Comparison of ENCODE assay signal across 25 cellular contexts in the genomic region with DNA sequence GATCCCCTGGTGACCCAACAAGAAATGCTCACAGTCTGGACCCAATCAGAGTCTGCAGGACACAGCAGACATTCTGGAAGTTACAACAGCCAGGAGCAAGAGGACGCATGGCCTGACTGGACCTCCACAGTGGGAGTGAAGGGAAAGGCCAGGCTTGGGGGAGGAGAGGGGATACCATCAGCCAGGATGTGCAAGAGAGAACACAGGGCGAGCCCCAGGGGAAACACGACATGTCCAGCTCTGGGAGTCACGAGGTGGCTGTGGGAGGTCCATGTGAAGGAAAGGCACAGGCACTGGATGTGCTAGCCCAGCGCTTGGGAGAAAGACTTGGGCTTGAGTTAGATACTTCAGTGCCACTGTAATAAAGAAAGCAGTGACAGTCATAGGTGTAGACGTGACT.
DNase-seq lines count a peak whose midpoint lies in the region; ATAC-seq, FAIRE-seq and TF ChIP-seq lines count a peak whose summit lies in the region.
"Had no signal": no experiment of that assay in that cellular context is flagged by ENCODE, and none has a peak within 500 bp of the region (broad histone marks: within the 10 kb centered on the region; RNA-seq: fewer than 3 reads in every experiment).

No MANE protein-coding gene starts in this region.

- peak overlapping the region; percentile 66 for H3K18ac ChIP-seq in neuronal stem cell (ENCODE audit: low read length)

- no peaks in the 10 kb centered on the region for H3K9me3 Mint-ChIP-seq in activated naive CD8-positive, alpha-beta T cell treated with anti-CD3 and anti-CD28 coated beads for 36 hours
- H3K9me3 Mint-ChIP-seq in activated naive CD8-positive, alpha-beta T cell treated with anti-CD3 and anti-CD28 coated beads, Interleukin-2, amount 50 U/mL, for 24 hours = no peaks in the 10 kb centered on the region
- H3K9me3 Mint-ChIP-seq: CD8-positive, alpha-beta T cell; GM23338 had no signal

- no peak overlapping the region for H4K8ac ChIP-seq in neuronal stem cell (ENCODE audit: low read depth, low read length)

- H3K36me3 Mint-ChIP-seq in activated naive CD8-positive, alpha-beta T cell treated with anti-CD3 and anti-CD28 coated beads for 36 hours = no peaks in the 10 kb centered on the region
- no peaks in the 10 kb centered on the region for H3K36me3 Mint-ChIP-seq in activated naive CD8-positive, alpha-beta T cell treated with anti-CD3 and anti-CD28 coated beads, Interleukin-2, amount 50 U/mL, for 24 hours (ENCODE audit: low read depth)
- H3K36me3 Mint-ChIP-seq: CD8-positive, alpha-beta T cell had no signal

- peak overlapping the region; percentile 9 for H3K27ac Mint-ChIP-seq in activated naive CD8-positive, alpha-beta T cell treated with anti-CD3 and anti-CD28 coated beads for 36 hours
- H3K27ac Mint-ChIP-seq in activated naive CD8-positive, alpha-beta T cell treated with anti-CD3 and anti-CD28 coated beads, Interleukin-2, amount 50 U/mL, for 24 hours = no peak overlapping the region
- H3K27ac Mint-ChIP-seq: CD8-positive, alpha-beta T cell; GM23338 had no signal

- no peak overlapping the region for H2AFZ ChIP-seq in neuronal stem cell (ENCODE audit: low read length)
- H2AFZ ChIP-seq: GM23338 had no signal

- no peak overlapping the region for H3K4me2 ChIP-seq in A549
- H3K4me2 ChIP-seq in neuronal stem cell (ENCODE audit: insufficient read depth, low read length, poor library complexity, severe bottlenecking) = no peak overlapping the region
- H3K4me2 ChIP-seq: GM23338, KMS-11 had no signal

- peak overlapping the region; percentile 75 for H2AK5ac ChIP-seq in neuronal stem cell (ENCODE audit: low read depth, low read length)

- WGBS in A549 (ENCODE audit: missing lambda C conversion rate) = 84% methylated on average over 6 of the region's 6 CpGs
- whole genome bisulfite sequencing in neuronal stem cell (ENCODE audit: extremely low coverage in 2 of 2, insufficient read length in 2 of 2, insufficient replicate concordance in 1 of 2), 2 donors = no CpG with 5 or more reads among the region's 6 CpGs

- no peaks in the 10 kb centered on the region for H3K4me1 Mint-ChIP-seq in activated naive CD8-positive, alpha-beta T cell treated with anti-CD3 and anti-CD28 coated beads for 36 hours
- H3K4me1 Mint-ChIP-seq in activated naive CD8-positive, alpha-beta T cell treated with anti-CD3 and anti-CD28 coated beads, Interleukin-2, amount 50 U/mL, for 24 hours = no peaks in the 10 kb centered on the region

- H3K27me3 ChIP-seq in bronchial epithelial cell (ENCODE audit: control insufficient read depth, insufficient read depth, low read length) (no peaks in the 10 kb centered on the region), neuronal stem cell (ENCODE audit: control insufficient read depth in 3 of 3, insufficient read depth in 3 of 3, low read depth in 1 of 3, low read length in 3 of 3) (no peaks in the 10 kb centered on the region)
- H3K27me3 ChIP-seq: SJSA1 had no signal

- TF ChIP-seq POLR2A in A549 (IDR thresholded peaks at IDR 0.05; ENCODE audit: low read length) = no peak

- peak overlapping the region; percentile 38 for H3K14ac ChIP-seq in neuronal stem cell (ENCODE audit: low read length)

- no peak for DNase-seq in activated naive CD8-positive, alpha-beta T cell treated with anti-CD3 and anti-CD28 coated beads for 36 hours
- no peak for DNase-seq in activated naive CD8-positive, alpha-beta T cell treated with anti-CD3 and anti-CD28 coated beads, Interleukin-2, amount 50 U/mL, for 24 hours
- DNase-seq in A549 (ENCODE audit: low read depth in 1 of 2, low spot score in 1 of 2) (no peak), bronchial epithelial cell (ENCODE audit: low read depth) (no peak), neuronal stem cell (ENCODE audit: low spot score) (no peak), HEK293T (ENCODE audit: extremely low spot score) (no peak), SHP77 treated with DMSO at 0.1 percent for 48 hours (lab: John Stamatoyannopoulos, UW) (no peak), NOMO-1 treated with dmso at 0.1 percent for 144 hours (lab: John Stamatoyannopoulos, UW; ENCODE audit: unreplicated experiment) (no peak)
- DNase-seq: 8988T; AML-193; C1 segment of cervical spinal cord; CD8-positive, alpha-beta T cell; HCEC 1CT; IMR-90; NCI-H1105 treated with DMSO at 0.1 percent for 48 hours; NCI-H2029 treated with DMSO at 0.1 percent for 48 hours; NCI-H226; NCI-H774; NK-92 treated with Interleukin-12 subunit alpha and Interleukin-12 subunit beta, amount 100 ng/mL, for 24 hours had no signal

- TF ChIP-seq CTCF in A549 (IDR thresholded peaks at IDR 0.05) (no peak), bronchial epithelial cell (IDR thresholded peaks at IDR 0.05; ENCODE audit: insufficient read depth, low read length, severe bottlenecking) (no peak)

- H3K4ac ChIP-seq in neuronal stem cell (ENCODE audit: low read length) = no peak overlapping the region

- POLR2A ChIA-PET in A549 (lab: Yijun Ruan, JAX) (no interaction called here), HEK293T (lab: Yijun Ruan, JAX) (no interaction called here)

- peak overlapping the region; percentile 1 for H2BK5ac ChIP-seq in neuronal stem cell (ENCODE audit: low read length)

- H4K91ac ChIP-seq in neuronal stem cell (ENCODE audit: low read depth, low read length, poor library complexity) = no peak overlapping the region

- CTCF ChIA-PET in A549 (lab: Yijun Ruan, JAX) = no interaction called here
- CTCF ChIA-PET in HEK293T (lab: Yijun Ruan, JAX) = no interaction called here

- H3K36me3 ChIP-seq in bronchial epithelial cell (ENCODE audit: control insufficient read depth, insufficient read depth, low read length) (no peaks in the 10 kb centered on the region), neuronal stem cell (replicated peaks in 1 of 2; ENCODE audit: control insufficient read depth in 2 of 2, insufficient read depth in 2 of 2, low read length in 2 of 2) (no peaks in the 10 kb centered on the region)
- H3K36me3 ChIP-seq: SJSA1 had no signal

- peak overlapping the region; percentile 30 to 70; a peak in 3 of 6 replicates for H3K27ac ChIP-seq in A549
- no peak overlapping the region for H3K27ac ChIP-seq in neuronal stem cell (replicated peaks; ENCODE audit: low read length)
- H3K27ac ChIP-seq: KMS-11, SJSA1 had no signal

- no peaks in the 10 kb centered on the region for H3K9me3 ChIP-seq in A549
- no peaks in the 10 kb centered on the region for H3K9me3 ChIP-seq in neuronal stem cell (replicated peaks in 1 of 2; ENCODE audit: control insufficient read depth in 2 of 2, insufficient read depth in 1 of 2, low read depth in 1 of 2, low read length in 2 of 2)
- H3K9me3 ChIP-seq: SJSA1 had no signal

- H2BK12ac ChIP-seq in neuronal stem cell (ENCODE audit: low read length) = no peak overlapping the region

- no peak overlapping the region for H3K4me3 ChIP-seq in A549
- no peak overlapping the region for H3K4me3 ChIP-seq in bronchial epithelial cell (ENCODE audit: low read depth, low read length)
- peak overlapping the region in 1 of 2 donors; percentile 46 for H3K4me3 ChIP-seq in neuronal stem cell (ENCODE audit: low read length in 2 of 2)
- H3K4me3 ChIP-seq: GM23338, SJSA1 had no signal

- H2BK120ac ChIP-seq in neuronal stem cell (ENCODE audit: low read depth, low read length) = no peak overlapping the region

- peak overlapping the region; percentile 65 for H3K23ac ChIP-seq in neuronal stem cell (ENCODE audit: low read depth, low read length, poor library complexity)

- TF ChIP-seq EP300 in A549 (IDR thresholded peaks at IDR 0.05) = no peak

- no peak for FAIRE-seq in A549 (lab: Jason Lieb, UNC)
- FAIRE-seq in bronchial epithelial cell (lab: Jason Lieb, UNC) = peak; percentile 86
- FAIRE-seq: GM12892, HTR-8/SVneo had no signal

- no peaks in the 10 kb centered on the region for H3K79me1 ChIP-seq in neuronal stem cell (ENCODE audit: low read depth, low read length)

- ATAC-seq in activated naive CD8-positive, alpha-beta T cell treated with anti-CD3 and anti-CD28 coated beads, Interleukin-2, amount 50 U/mL, for 24 hours = no peak
- no peak for ATAC-seq in A549
- ATAC-seq: CD8-positive, alpha-beta T cell; GM23338; Panc1 had no signal

- H3K4me1 ChIP-seq in A549 = no peaks in the 10 kb centered on the region
- peaks cover 3 to 4% of the 10 kb centered on the region in 2 donors for H3K4me1 ChIP-seq in neuronal stem cell (ENCODE audit: control insufficient read depth in 2 of 2, insufficient read depth in 1 of 2, low read depth in 1 of 2, low read length in 2 of 2)
- H3K4me1 ChIP-seq: SJSA1 had no signal

- peak overlapping the region; percentile 60 for H3K9ac ChIP-seq in neuronal stem cell (ENCODE audit: low read depth, low read length, poor library complexity)
- H3K9ac ChIP-seq: KMS-11 had no signal

- TF ChIP-seq RAD21 in A549 (conservative IDR thresholded peaks at IDR 0.05 in 1 of 2, IDR thresholded peaks at IDR 0.05 in 1 of 2) = no peak

- H3K27me3 Mint-ChIP-seq in activated naive CD8-positive, alpha-beta T cell treated with anti-CD3 and anti-CD28 coated beads for 36 hours = peaks cover 7% of the 10 kb centered on the region
- peaks cover 3% of the 10 kb centered on the region for H3K27me3 Mint-ChIP-seq in activated naive CD8-positive, alpha-beta T cell treated with anti-CD3 and anti-CD28 coated beads, Interleukin-2, amount 50 U/mL, for 24 hours

- no peak overlapping the region for H2BK15ac ChIP-seq in neuronal stem cell (ENCODE audit: low read length)

- H3K4me3 Mint-ChIP-seq in activated naive CD8-positive, alpha-beta T cell treated with anti-CD3 and anti-CD28 coated beads for 36 hours = no peak overlapping the region
- no peak overlapping the region for H3K4me3 Mint-ChIP-seq in activated naive CD8-positive, alpha-beta T cell treated with anti-CD3 and anti-CD28 coated beads, Interleukin-2, amount 50 U/mL, for 24 hours
- H3K4me3 Mint-ChIP-seq: CD8-positive, alpha-beta T cell; GM23338 had no signal

TF ChIP-seq in A549, 52 proteins besides CTCF, POLR2A, EP300 and RAD21 (continues in another document):
- TF ChIP-seq MYC (IDR thresholded peaks at IDR 0.05; ENCODE audit: borderline replicate concordance, low read length) = no peak
- TF ChIP-seq ZFP36 (IDR thresholded peaks at IDR 0.05; ENCODE audit: borderline replicate concordance, partially characterized antibody) = no peak

TF ChIP-seq in HEK293T, 16 proteins besides CTCF, POLR2A, EP300 and RAD21:
- TF ChIP-seq LEF1 (IDR thresholded peaks at IDR 0.05; ENCODE audit: borderline replicate concordance) (no peak), ZNF384 (IDR thresholded peaks at IDR 0.05) (no peak), SUZ12 (IDR thresholded peaks at IDR 0.05) (no peak), ARNT (IDR thresholded peaks at IDR 0.05) (no peak), FOXM1 (IDR thresholded peaks at IDR 0.05; ENCODE audit: borderline replicate concordance) (no peak)
